18 cellular contexts compared by ENCODE assay signal in the genomic region with DNA sequence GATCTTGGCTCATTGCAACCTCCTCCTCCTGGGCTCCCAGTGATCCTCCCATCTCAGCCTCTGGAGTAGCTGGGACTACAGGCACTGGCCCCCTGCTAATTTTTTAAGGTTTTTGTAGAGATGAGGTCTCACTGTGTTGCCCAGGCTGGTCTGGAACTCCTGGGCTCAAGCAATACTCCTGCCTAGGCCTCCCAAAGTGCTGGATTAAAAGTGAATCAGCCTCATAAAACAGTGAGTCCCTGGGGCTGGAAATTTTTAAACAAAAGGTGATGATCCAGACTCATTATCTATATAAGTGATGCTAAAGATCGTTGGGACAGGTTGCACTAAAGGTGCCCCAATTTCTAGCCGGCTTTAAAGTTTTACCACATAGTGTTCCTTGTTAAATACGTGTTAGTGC.
DNase-seq lines count a peak whose midpoint lies in the region; ATAC-seq and TF ChIP-seq lines count a peak whose summit lies in the region.
"Had no signal": no experiment of that assay in that cellular context is flagged by ENCODE, and none has a peak within 500 bp of the region (broad histone marks: within the 10 kb centered on the region; RNA-seq: fewer than 3 reads in every experiment).

No MANE protein-coding gene starts in this region.

- H3K27ac ChIP-seq in mesenchymal stem cell (ENCODE audit: low read length, poor library complexity, severe bottlenecking) (no peak overlapping the region), smooth muscle cell (ENCODE audit: low read depth) (peak overlapping the region; percentile 31)
- H3K27ac ChIP-seq: C4-2B, Peyer's patch, SK-N-MC had no signal

- H4K20me1 ChIP-seq in smooth muscle cell (ENCODE audit: low read depth) = peaks cover 89% of the 10 kb centered on the region

- H3K9ac ChIP-seq in mesenchymal stem cell (ENCODE audit: low read length) (peak overlapping the region; percentile 59), smooth muscle cell (ENCODE audit: low read depth) (no peak overlapping the region)

- H3K4me1 ChIP-seq in mesenchymal stem cell (ENCODE audit: control insufficient read depth, insufficient read depth, low read depth, low read length) (peaks cover 2% of the 10 kb centered on the region), smooth muscle cell (ENCODE audit: low read depth) (no peaks in the 10 kb centered on the region)
- H3K4me1 ChIP-seq: Peyer's patch had no signal

- H3K4me3 ChIP-seq in mesenchymal stem cell (ENCODE audit: insufficient read depth in 1 of 2, low read depth in 1 of 2, low read length in 2 of 2) (no peak overlapping the region), smooth muscle cell (no peak overlapping the region)
- H3K4me3 ChIP-seq: MG63, Peyer's patch, SK-N-MC had no signal

- H3K27me3 Mint-ChIP-seq in HFFc6 (ENCODE audit: insufficient read depth) = peaks cover 51% of the 10 kb centered on the region

- H4K8ac ChIP-seq in mesenchymal stem cell (ENCODE audit: low read length) = no peak overlapping the region

- H3K36me3 ChIP-seq in mesenchymal stem cell (ENCODE audit: control insufficient read depth in 1 of 2, insufficient read depth in 2 of 2, low read depth in 1 of 2, low read length in 2 of 2) (peaks cover 0 to 3% of the 10 kb centered on the region in 2 experiments), smooth muscle cell (ENCODE audit: low read depth) (no peaks in the 10 kb centered on the region)
- H3K36me3 ChIP-seq: Peyer's patch had no signal

- no peak for DNase-seq in HFFc6
- no peak for DNase-seq in mesenchymal stem cell
- no peak for DNase-seq in smooth muscle cell (lab: John Stamatoyannopoulos, UW; ENCODE audit: unreplicated experiment)
- DNase-seq in NOMO-1 treated with dmso at 0.1 percent for 144 hours (lab: John Stamatoyannopoulos, UW; ENCODE audit: unreplicated experiment) = no peak
- no peak for DNase-seq in NCI-H1694 (lab: John Stamatoyannopoulos, UW)
- DNase-seq in NCI-H128 (lab: John Stamatoyannopoulos, UW; ENCODE audit: unreplicated experiment) = no peak
- DNase-seq: Caco-2; CD8-positive, alpha-beta T cell; KBM-7; NCI-H1694 treated with DMSO at 0.1 percent for 48 hours; NCI-H2227 treated with DMSO at 0.1 percent for 48 hours; Peyer's patch; SIG-M5 had no signal

- peaks cover 32% of the 10 kb centered on the region for H3K9me3 Mint-ChIP-seq in HFFc6
- H3K9me3 Mint-ChIP-seq: CD8-positive, alpha-beta T cell had no signal

- H3K14ac ChIP-seq in mesenchymal stem cell (ENCODE audit: low read length in 2 of 2) = no peak overlapping the region

- H2AK5ac ChIP-seq in mesenchymal stem cell (ENCODE audit: low read length, severe bottlenecking) = no peak overlapping the region

- H2BK15ac ChIP-seq in mesenchymal stem cell (ENCODE audit: low read depth, poor library complexity, severe bottlenecking) = no peak overlapping the region

- H3K4me2 ChIP-seq in mesenchymal stem cell (ENCODE audit: low read length, poor library complexity, severe bottlenecking) (no peak overlapping the region), smooth muscle cell (no peak overlapping the region)

- 100% methylated on average over 1 of the region's 3 CpGs for WGBS in mesenchymal stem cell
- 77% methylated on average over 3 of the region's 3 CpGs for WGBS in smooth muscle cell (ENCODE audit: low lambda C conversion rate)

- peaks cover 41% of the 10 kb centered on the region for H3K79me2 ChIP-seq in smooth muscle cell (ENCODE audit: low read depth)

- no peak overlapping the region for H3K18ac ChIP-seq in mesenchymal stem cell (ENCODE audit: low read depth in 1 of 2, low read length in 2 of 2)

- H2BK5ac ChIP-seq in mesenchymal stem cell (ENCODE audit: low read depth, low read length, poor library complexity, severe bottlenecking) = no peak overlapping the region

- peak overlapping the region; percentile 70 for H3K27ac Mint-ChIP-seq in HFFc6
- H3K27ac Mint-ChIP-seq: CD8-positive, alpha-beta T cell had no signal

- no peak overlapping the region for H3K23ac ChIP-seq in mesenchymal stem cell (ENCODE audit: low read length in 2 of 2)

- peaks cover 94% of the 10 kb centered on the region for H3K4me1 Mint-ChIP-seq in HFFc6 (ENCODE audit: low read depth)

- no peak overlapping the region for H3K4ac ChIP-seq in mesenchymal stem cell (ENCODE audit: low read depth in 1 of 2, low read length in 2 of 2)

- no peaks in the 10 kb centered on the region for H3F3A ChIP-seq in smooth muscle cell (ENCODE audit: low read depth)

- H3K36me3 Mint-ChIP-seq in HFFc6 (ENCODE audit: low read depth) = peaks cover 60% of the 10 kb centered on the region
- H3K36me3 Mint-ChIP-seq: CD8-positive, alpha-beta T cell had no signal

- no peak overlapping the region for H2BK12ac ChIP-seq in mesenchymal stem cell (ENCODE audit: low read length in 2 of 2)

- H4K91ac ChIP-seq in mesenchymal stem cell (ENCODE audit: low read length) = no peak overlapping the region

- H3K9me3 ChIP-seq in mesenchymal stem cell (ENCODE audit: control insufficient read depth, low read length) (no peaks in the 10 kb centered on the region), smooth muscle cell (replicated peaks; ENCODE audit: low read depth) (no peaks in the 10 kb centered on the region)
- H3K9me3 ChIP-seq: MG63, Peyer's patch had no signal

- peak; percentile 41 for ATAC-seq in SK-N-SH treated with all-trans-retinoic acid at 6 μM for 48 hours
- ATAC-seq in GM18861 (IDR thresholded peaks at IDR 0.05; ENCODE audit: unreplicated experiment) = no peak
- ATAC-seq: CD8-positive, alpha-beta T cell had no signal

- no peak overlapping the region for H2BK120ac ChIP-seq in mesenchymal stem cell (ENCODE audit: low read depth, low read length)

- H2AFZ ChIP-seq in mesenchymal stem cell (ENCODE audit: low read depth, low read length) (no peak overlapping the region), smooth muscle cell (ENCODE audit: low read depth) (no peak overlapping the region)

- H3K27me3 ChIP-seq in mesenchymal stem cell (ENCODE audit: control insufficient read depth in 1 of 2, insufficient read depth in 1 of 2, low read length in 2 of 2) (no peaks in the 10 kb centered on the region), smooth muscle cell (ENCODE audit: low read depth) (no peaks in the 10 kb centered on the region)
- H3K27me3 ChIP-seq: MG63, Peyer's patch had no signal

- TF ChIP-seq CTCF in HFFc6 (IDR thresholded peaks at IDR 0.05) (no peak), smooth muscle cell (IDR thresholded peaks at IDR 0.05; ENCODE audit: borderline replicate concordance, insufficient read depth, poor library complexity, severe bottlenecking) (no peak)

- peak overlapping the region; percentile 44; the same call in 1 of the 2 replicates for H3K4me3 Mint-ChIP-seq in HFFc6
- H3K4me3 Mint-ChIP-seq: CD8-positive, alpha-beta T cell had no signal

- H3K79me1 ChIP-seq in mesenchymal stem cell (replicated peaks; ENCODE audit: low read length, poor library complexity, severe bottlenecking) = peaks cover 19% of the 10 kb centered on the region

TF ChIP-seq in SK-N-SH treated with all-trans-retinoic acid at 6 μM for 48 hours, 23 proteins besides CTCF, POLR2A, EP300 and RAD21:
- TF ChIP-seq ARNTL (CRISPR knock-in tag; IDR thresholded peaks at IDR 0.05; ENCODE audit: borderline replicate concordance, low read depth) (no peak), ZFP3 (CRISPR knock-in tag; IDR thresholded peaks at IDR 0.05) (no peak), PPARA (CRISPR knock-in tag; IDR thresholded peaks at IDR 0.05; ENCODE audit: borderline replicate concordance) (no peak), ZNF8 (CRISPR knock-in tag; IDR thresholded peaks at IDR 0.05) (no peak), ZNF70 (CRISPR knock-in tag; IDR thresholded peaks at IDR 0.05) (no peak)
- TF ChIP-seq, protein P1, sequence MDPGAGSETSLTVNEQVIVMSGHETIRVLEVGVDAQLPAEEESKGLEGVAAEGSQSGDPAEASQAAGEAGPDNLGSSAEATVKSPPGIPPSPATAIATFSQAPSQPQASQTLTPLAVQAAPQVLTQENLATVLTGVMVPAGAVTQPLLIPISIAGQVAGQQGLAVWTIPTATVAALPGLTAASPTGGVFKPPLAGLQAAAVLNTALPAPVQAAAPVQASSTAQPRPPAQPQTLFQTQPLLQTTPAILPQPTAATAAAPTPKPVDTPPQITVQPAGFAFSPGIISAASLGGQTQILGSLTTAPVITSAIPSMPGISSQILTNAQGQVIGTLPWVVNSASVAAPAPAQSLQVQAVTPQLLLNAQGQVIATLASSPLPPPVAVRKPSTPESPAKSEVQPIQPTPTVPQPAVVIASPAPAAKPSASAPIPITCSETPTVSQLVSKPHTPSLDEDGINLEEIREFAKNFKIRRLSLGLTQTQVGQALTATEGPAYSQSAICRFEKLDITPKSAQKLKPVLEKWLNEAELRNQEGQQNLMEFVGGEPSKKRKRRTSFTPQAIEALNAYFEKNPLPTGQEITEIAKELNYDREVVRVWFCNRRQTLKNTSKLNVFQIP (CRISPR knock-in tag; IDR thresholded peaks at IDR 0.05; ENCODE audit: borderline replicate concordance, low read depth) = no peak
